2 cellular contexts compared by ENCODE assay signal in the genomic region with DNA sequence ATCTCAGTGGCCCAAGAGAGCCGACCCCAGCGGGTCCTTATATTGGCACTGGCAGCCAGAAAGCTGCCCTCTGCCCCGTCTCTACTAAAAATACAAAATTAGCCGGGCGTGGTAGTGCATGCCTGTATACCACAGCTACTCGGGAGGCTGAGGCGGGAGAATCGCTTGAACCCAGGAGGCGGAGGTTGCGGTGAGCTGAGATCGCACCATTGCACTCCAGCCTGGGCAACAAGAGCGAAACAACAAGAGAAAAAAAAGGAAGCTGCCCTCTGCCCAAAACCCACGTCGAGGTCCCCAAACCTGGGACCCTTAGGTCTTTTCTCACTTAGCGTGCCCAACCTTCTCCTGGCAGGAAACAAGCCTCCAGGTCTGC. TPM values are rescaled to one million over a fixed set of nuclear protein-coding genes. Genes with fewer than 3 reads are reported as not detected.
"Not testable (repeated sequence)": the region's sequence is repeated elsewhere in the genome, so short reads cannot be mapped to it uniquely, and the experiment has no call there.

No MANE protein-coding gene starts in this region.

- H3K4me3 ChIP-seq in skeletal muscle satellite cell (ENCODE audit: low read length) = peak overlapping the region; percentile 99

- not testable (repeated sequence) for H3K27me3 ChIP-seq in skeletal muscle satellite cell (ENCODE audit: control insufficient read depth, insufficient read depth, low read length)

- H3K27ac Mint-ChIP-seq in activated naive CD4-positive, alpha-beta T cell treated with anti-CD3 and anti-CD28 coated beads, Interleukin-2, amount 50 U/mL, for 24 hours = peak overlapping the region; percentile 98

- peak overlapping the region; percentile 92 for H3K9ac ChIP-seq in skeletal muscle satellite cell (ENCODE audit: low read depth, low read length)

- peaks cover 21% of the 10 kb centered on the region for H3K36me3 ChIP-seq in skeletal muscle satellite cell (ENCODE audit: insufficient read depth, low read length)

- peaks cover 19% of the 10 kb centered on the region for H3K36me3 Mint-ChIP-seq in activated naive CD4-positive, alpha-beta T cell treated with anti-CD3 and anti-CD28 coated beads, Interleukin-2, amount 50 U/mL, for 24 hours

- H3K4me1 Mint-ChIP-seq in activated naive CD4-positive, alpha-beta T cell treated with anti-CD3 and anti-CD28 coated beads, Interleukin-2, amount 50 U/mL, for 24 hours = peaks cover 54% of the 10 kb centered on the region

- peaks cover 17% of the 10 kb centered on the region for H3K4me1 ChIP-seq in skeletal muscle satellite cell (ENCODE audit: control insufficient read depth, insufficient read depth, low read length)

- peak overlapping the region; percentile 98 for H3K4me2 ChIP-seq in skeletal muscle satellite cell (ENCODE audit: low read length)

- H3K4me3 Mint-ChIP-seq in activated naive CD4-positive, alpha-beta T cell treated with anti-CD3 and anti-CD28 coated beads, Interleukin-2, amount 50 U/mL, for 24 hours = peak overlapping the region; percentile 96

- not testable (repeated sequence) for H3K9me3 ChIP-seq in skeletal muscle satellite cell (replicated peaks; ENCODE audit: low read length)

- H3K27me3 Mint-ChIP-seq in activated naive CD4-positive, alpha-beta T cell treated with anti-CD3 and anti-CD28 coated beads, Interleukin-2, amount 50 U/mL, for 24 hours = not testable (repeated sequence)

- not testable (repeated sequence) for H3K9me3 Mint-ChIP-seq in activated naive CD4-positive, alpha-beta T cell treated with anti-CD3 and anti-CD28 coated beads, Interleukin-2, amount 50 U/mL, for 24 hours

RNA-seq across cellular contexts. Expression of a gene that starts 0.9 kb away (rescaled TPM):
- total RNA-seq in skeletal muscle satellite cell (2012; rRNA removed) = 77.6 and 102 TPM in 2 replicates

RNA-seq across cellular contexts. Expression of a gene that starts 20.6 kb away (rescaled TPM):
- total RNA-seq in skeletal muscle satellite cell (2012; rRNA removed) = 0.44 TPM in 1 of 2 replicates, not detected in the other

RNA-seq across cellular contexts. Expression of a gene that starts 24.0 kb away (rescaled TPM):
- total RNA-seq in skeletal muscle satellite cell (2012; rRNA removed) = 8.3 and 9.9 TPM in 2 replicates

RNA-seq across cellular contexts. Expression of a gene that starts 42.3 kb away (rescaled TPM):
- not detected in 2 replicates for total RNA-seq in skeletal muscle satellite cell (2012; rRNA removed)

RNA-seq across cellular contexts. Expression of a gene that starts 51.7 kb away (rescaled TPM):
- not detected in 2 replicates for total RNA-seq in skeletal muscle satellite cell (2012; rRNA removed)
